Comparison of ENCODE assay signal across 8 cellular contexts in the genomic region with DNA sequence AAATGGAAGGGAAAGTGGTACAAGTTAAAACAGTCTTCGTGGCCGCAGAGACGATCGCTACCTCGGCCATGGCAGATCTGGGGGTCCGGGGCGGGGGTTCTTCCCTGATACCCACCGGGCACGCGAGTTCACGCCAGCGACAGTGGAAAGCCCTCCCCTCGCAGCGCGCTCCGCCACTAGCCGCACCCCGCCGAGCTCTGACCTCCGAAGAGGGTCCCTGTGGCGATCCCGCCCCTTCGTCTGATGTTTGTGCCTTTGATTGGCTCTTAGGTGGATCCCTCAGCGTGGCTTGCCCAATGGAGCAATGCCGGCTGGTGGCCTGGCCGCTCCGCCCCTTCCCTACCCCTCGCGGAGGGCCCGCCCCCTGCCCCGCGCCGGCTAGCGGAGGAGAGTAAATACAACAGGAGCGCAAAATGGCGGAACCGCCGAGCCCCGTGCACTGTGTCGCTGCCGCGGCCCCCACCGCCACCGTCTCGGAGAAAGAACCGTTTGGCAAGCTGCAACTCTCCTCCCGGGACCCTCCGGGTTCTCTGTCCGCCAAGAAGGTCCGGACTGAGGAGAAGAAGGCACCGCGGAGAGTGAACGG. TPM values are rescaled to one million over a fixed set of nuclear protein-coding genes. Genes with fewer than 3 reads are reported as not detected.
DNase-seq lines count a peak whose midpoint lies in the region; ATAC-seq, FAIRE-seq and TF ChIP-seq lines count a peak whose summit lies in the region.

TSS of gene RSBN1L (plus strand) at position 403 of the 586 bp plus-strand sequence. CDS start at position 414, 11 bp downstream.

- 0 to 1% (median 0%) methylated on average over 22 to 52 of the region's 53 CpGs for WGBS in adrenal gland, 4 donors
- whole genome bisulfite sequencing in heart right ventricle, 2 donors, result 0 to 1% methylated on average over 53 of the region's 53 CpGs

- no peaks in the 10 kb centered on the region for H3K27me3 Mint-ChIP-seq in T-cell

- FAIRE-seq in GM12891 (lab: Jason Lieb, UNC), result peak; percentile 92

- TF ChIP-seq POLR2A in GM12891 (IDR thresholded peaks at IDR 0.05; ENCODE audit: low read depth, low read length) (peak; percentile 63), adrenal gland (IDR thresholded peaks at IDR 0.05) (peak; percentile 28 to 96)

- H3K9me3 Mint-ChIP-seq in T-cell, result no peaks in the 10 kb centered on the region

- H3K9me3 ChIP-seq in adrenal gland (replicated peaks in 1 of 3) (no peaks in the 10 kb centered on the region), heart right ventricle (no peaks in the 10 kb centered on the region), upper lobe of right lung (no peaks in the 10 kb centered on the region)

- DNase-seq in GM12891 (ENCODE audit: insufficient read length, low spot score) (peak; percentile 83), NCI-H1436 treated with DMSO at 0.1 percent for 48 hours (lab: John Stamatoyannopoulos, UW) (peak; percentile 85), T-cell (peak; percentile 95 to 99 (median 98)), adrenal gland (peak; percentile 98 to 99 (median 99)), heart right ventricle (peak; percentile 98 to 99), posterior vena cava (ENCODE audit: low spot score) (peak; percentile 99), upper lobe of right lung (peak; percentile 99)

- H3K4me3 ChIP-seq in adrenal gland, result peak within 1 kb of the TSS; percentile 61 to 85 (median 74)
- H3K4me3 ChIP-seq in heart right ventricle, result peak within 1 kb of the TSS; percentile 77 to 100 (median 97)
- H3K4me3 ChIP-seq in upper lobe of right lung, result peak within 1 kb of the TSS; percentile 83

- TF ChIP-seq CTCF in adrenal gland (IDR thresholded peaks at IDR 0.05), result peak in 5 of 6 experiments; percentile 26 to 59 (median 44)
- peak; percentile 12 to 64 (median 43) for TF ChIP-seq CTCF in heart right ventricle (IDR thresholded peaks at IDR 0.05)
- TF ChIP-seq CTCF in upper lobe of right lung (IDR thresholded peaks at IDR 0.05), result peak; percentile 41

- POLR2A ChIA-PET in T-cell (lab: Charles Lee), result interaction anchor here (0.6 to 1.8 kb wide), 3 partner anchors 8 to 9 kb away, joined by 4 to 7 read pairs (median 6); no protein-coding TSS in a partner anchor

- H3K27me3 ChIP-seq in adrenal gland, result no peaks in the 10 kb centered on the region
- no peaks in the 10 kb centered on the region for H3K27me3 ChIP-seq in heart right ventricle
- no peaks in the 10 kb centered on the region for H3K27me3 ChIP-seq in upper lobe of right lung

- H3K36me3 Mint-ChIP-seq in T-cell, result peaks cover 5% of the 10 kb centered on the region

- H3K27ac ChIP-seq in adrenal gland (peak within 1 kb of the TSS; percentile 61 to 96 (median 91)), heart right ventricle (peak within 1 kb of the TSS; percentile 90 to 99 (median 96)), upper lobe of right lung (peak within 1 kb of the TSS; percentile 97)

- H3K27ac Mint-ChIP-seq in T-cell, result peak within 1 kb of the TSS; percentile 95

- ATAC-seq in HG02840 (IDR thresholded peaks at IDR 0.05; ENCODE audit: low FRiP score, unreplicated experiment) (peak; percentile 96), T-cell (replicated peaks in 1 of 4) (peak; percentile 94 to 95 (median 95)), heart right ventricle (peak; percentile 98 to 100 (median 99)), upper lobe of right lung (peak; percentile 99)

- H3K4me3 Mint-ChIP-seq in T-cell, result peak within 1 kb of the TSS; percentile 91 to 99 (median 96)

- CTCF ChIA-PET in T-cell (lab: Charles Lee), result interaction anchor here (0.6 to 2.7 kb wide), 14 partner anchors 8 to 63 kb away, joined by 3 to 12 read pairs (median 3); no protein-coding TSS in a partner anchor

- intact Hi-C loops in adrenal gland (cut with DNase I) (no loop called here), heart right ventricle (cut with DNase I) (loop anchor here in 2 of 10 donors (5.0 kb wide), 2 partner anchors 41 to 159 kb away; partner anchors contain the start of gene PTPN12 (in 1 of the 2)), posterior vena cava (cut with DNase I) (no loop called here), upper lobe of right lung (cut with DNase I) (no loop called here)

- H3K4me1 ChIP-seq in adrenal gland (replicated peaks in 1 of 2) (peaks cover 21 to 48% of the 10 kb centered on the region in 2 donors), heart right ventricle (peaks cover 0 to 61% (median 51%) of the 10 kb centered on the region in 9 donors), upper lobe of right lung (peaks cover 37% of the 10 kb centered on the region)

- H3K4me1 Mint-ChIP-seq in T-cell, result peaks cover 49 to 64% (median 58%) of the 10 kb centered on the region in 3 donors

- H3K36me3 ChIP-seq in adrenal gland (replicated peaks in 1 of 2), result no peaks in the 10 kb centered on the region
- peaks cover 0 to 10% (median 0%) of the 10 kb centered on the region in 9 donors for H3K36me3 ChIP-seq in heart right ventricle
- H3K36me3 ChIP-seq in upper lobe of right lung, result no peaks in the 10 kb centered on the region

TF ChIP-seq in GM12891, 5 proteins besides CTCF, POLR2A, EP300 and RAD21:
- no peak for TF ChIP-seq PAX5 (IDR thresholded peaks at IDR 0.05; ENCODE audit: insufficient read depth, low read length, severe bottlenecking)
- TF ChIP-seq SPI1 (IDR thresholded peaks at IDR 0.05; ENCODE audit: low read depth, low read length), result no peak
- TF ChIP-seq TAF1 (IDR thresholded peaks at IDR 0.05; ENCODE audit: low read depth, low read length), result peak; percentile 92
- TF ChIP-seq POU2F2 (IDR thresholded peaks at IDR 0.05; ENCODE audit: low read depth, low read length), result 0 out of 2 replicates have a peak, but pooled peaks have one; percentile 10
- TF ChIP-seq POLR2AphosphoS5 (IDR thresholded peaks at IDR 0.05; ENCODE audit: low read depth, low read length), result peak; percentile 79

RNA-seq across cellular contexts. Expression of gene RSBN1L, which starts in this region (rescaled TPM):
- polyA plus RNA-seq in GM12891 (2012; ENCODE audit: low read depth, missing spikeins), result 6.6 TPM
- total RNA-seq in T-cell, result 10 to 100 TPM; 27.1 to 35.9 (median 32.4) TPM
- 10 to 100 TPM; 10.3 to 17.7 (median 13.1) TPM for total RNA-seq in adrenal gland
- 10 to 100 TPM in 1 of 3 donors, 1 to 10 TPM in 2; 7.9 to 20.2 (median 8.1) TPM for polyA plus RNA-seq in adrenal gland
- total RNA-seq in heart right ventricle, result 10 to 100 TPM in 4 of 10 donors, 1 to 10 TPM in 6; 7.7 to 11.8 (median 10.0) TPM
- polyA plus RNA-seq in heart right ventricle, result 1 to 10 TPM; 3.3 to 9.2 TPM
- 10 to 100 TPM; 19.2 to 19.8 TPM for total RNA-seq in posterior vena cava
- 27.7 TPM for total RNA-seq in upper lobe of right lung

Comparison
In these comparisons a context has a peak if more than half of its experiments do, and no peak if none do; other contexts are left out.
1. Peak in every context shown above with its lines: DNase-seq, ATAC-seq, H3K4me3 ChIP-seq and H3K27ac ChIP-seq.